In genomic region chr11:111302298-111302697, GRCh38 we compare ENCODE assay signal across 17 cellular contexts. TPM values are rescaled to one million over a fixed set of nuclear protein-coding genes. Genes with fewer than 3 reads are reported as not detected.
DNase-seq lines count a peak whose midpoint lies in the region; ATAC-seq and TF ChIP-seq lines count a peak whose summit lies in the region.
"Had no signal": no experiment of that assay in that cellular context is flagged by ENCODE, and none has a peak within 500 bp of the region (broad histone marks: within the 10 kb centered on the region; RNA-seq: fewer than 3 reads in every experiment).

No MANE protein-coding gene starts in this region.

- no peaks in the 10 kb centered on the region for H3K9me3 ChIP-seq in left lung
- H3K9me3 ChIP-seq: adrenal gland had no signal

- peak overlapping the region; percentile 49 to 57 for H3K27ac ChIP-seq in left lung
- H3K27ac ChIP-seq: adrenal gland had no signal

- peak; percentile 68 for ATAC-seq in left lung
- ATAC-seq in GM18868 (IDR thresholded peaks at IDR 0.05; ENCODE audit: unreplicated experiment): no peak
- ATAC-seq in HG03469 (IDR thresholded peaks at IDR 0.05; ENCODE audit: unreplicated experiment): no peak
- ATAC-seq: K562 had no signal

- H3K27me3 Mint-ChIP-seq in type B pancreatic cell: peaks cover 24% of the 10 kb centered on the region

- H3K36me3 ChIP-seq in left lung: no peaks in the 10 kb centered on the region
- H3K36me3 ChIP-seq: adrenal gland had no signal

- H3K4me3 Mint-ChIP-seq in type B pancreatic cell: peak overlapping the region; percentile 76
- H3K4me3 Mint-ChIP-seq: stimulated activated naive CD8-positive, alpha-beta T cell treated with anti-CD3 and anti-CD28 coated beads, Interleukin-15, Interleukin-2, amounts not matched to agents 100 ng/mL and 50 ng/mL, for 24 hours; T-helper 2 cell treated with Interferon-gamma antibody and Interleukin-4, amounts not matched to agents 5 μg/mL and 100 μg/mL, for 36 hours had no signal

- peaks cover 0 to 37% of the 10 kb centered on the region in 2 donors for H3K27me3 ChIP-seq in left lung
- H3K27me3 ChIP-seq: adrenal gland had no signal

- peaks cover 0 to 29% of the 10 kb centered on the region in 2 donors for H3K4me1 ChIP-seq in left lung

- H3K36me3 Mint-ChIP-seq in type B pancreatic cell: peaks cover 4% of the 10 kb centered on the region

- intact Hi-C loops in left lung (cut with DNase I): no loop called here

- peaks cover 29% of the 10 kb centered on the region for H3K4me1 Mint-ChIP-seq in type B pancreatic cell (ENCODE audit: unreplicated experiment)

- H3K9me3 Mint-ChIP-seq in type B pancreatic cell: no peaks in the 10 kb centered on the region
- H3K9me3 Mint-ChIP-seq: stimulated activated naive CD8-positive, alpha-beta T cell treated with anti-CD3 and anti-CD28 coated beads, Interleukin-15, Interleukin-2, amounts not matched to agents 100 ng/mL and 50 ng/mL, for 24 hours; T-helper 2 cell treated with Interferon-gamma antibody and Interleukin-4, amounts not matched to agents 5 μg/mL and 100 μg/mL, for 36 hours had no signal

- no peak overlapping the region for H3K4me3 ChIP-seq in left lung
- H3K4me3 ChIP-seq: adrenal gland, K562 had no signal

- H3K27ac Mint-ChIP-seq in type B pancreatic cell: peak overlapping the region; percentile 88
- H3K27ac Mint-ChIP-seq: stimulated activated naive CD8-positive, alpha-beta T cell treated with anti-CD3 and anti-CD28 coated beads, Interleukin-15, Interleukin-2, amounts not matched to agents 100 ng/mL and 50 ng/mL, for 24 hours; T-helper 2 cell treated with Interferon-gamma antibody and Interleukin-4, amounts not matched to agents 5 μg/mL and 100 μg/mL, for 36 hours had no signal

- TF ChIP-seq CTCF in left lung (IDR thresholded peaks at IDR 0.05): no peak
- TF ChIP-seq CTCF in type B pancreatic cell (conservative IDR thresholded peaks at IDR 0.05): no peak

- DNase-seq in DMS 273 (lab: John Stamatoyannopoulos, UW; ENCODE audit: unreplicated experiment) (peak; percentile 38), DMS 273 treated with DMSO at 0.1 percent for 48 hours (lab: John Stamatoyannopoulos, UW) (no peak), NCI-H524 (lab: John Stamatoyannopoulos, UW) (peak; percentile 18 to 72), left lung (peak in 1 of 2 donors; percentile 79), type B pancreatic cell (ENCODE audit: extremely low spot score, unreplicated experiment) (no peak)
- no peak for DNase-seq in activated CD4-positive, alpha-beta T cell treated with anti-CD3 and anti-CD28 coated beads for 4 hours
- DNase-seq: 8988T, adrenal gland, SIG-M5 had no signal

RNA-seq across cellular contexts. Expression of gene POU2AF3, which starts 4.0 kb away (rescaled TPM):
- total RNA-seq in left lung (1 to 10 TPM; 2.7 to 2.8 TPM), type B pancreatic cell (ENCODE audit: low replicate concordance) (2.6 and 2.9 TPM in 2 replicates)
- total RNA-seq: K562, mononuclear cell had no signal

RNA-seq across cellular contexts. Expression of gene POU2AF2, which starts 56.8 kb away (rescaled TPM):
- total RNA-seq in left lung (not detected), type B pancreatic cell (ENCODE audit: low replicate concordance) (0.39 TPM in 1 of 2 replicates, not detected in the other)
- total RNA-seq: adrenal gland, cerebellum, K562, mononuclear cell, osteoblast had no signal

Comparison
In these comparisons a context has a peak if more than half of its experiments do, and no peak if none do; other contexts are left out.
1. DNase-seq: peak in DMS 273 (single experiment) and NCI-H524 (2 of 2); none in DMS 273 treated with DMSO at 0.1 percent for 48 hours (single experiment), type B pancreatic cell (single experiment) and activated CD4-positive, alpha-beta T cell treated with anti-CD3 and anti-CD28 coated beads for 4 hours (0 of 2).